In the genomic region with DNA sequence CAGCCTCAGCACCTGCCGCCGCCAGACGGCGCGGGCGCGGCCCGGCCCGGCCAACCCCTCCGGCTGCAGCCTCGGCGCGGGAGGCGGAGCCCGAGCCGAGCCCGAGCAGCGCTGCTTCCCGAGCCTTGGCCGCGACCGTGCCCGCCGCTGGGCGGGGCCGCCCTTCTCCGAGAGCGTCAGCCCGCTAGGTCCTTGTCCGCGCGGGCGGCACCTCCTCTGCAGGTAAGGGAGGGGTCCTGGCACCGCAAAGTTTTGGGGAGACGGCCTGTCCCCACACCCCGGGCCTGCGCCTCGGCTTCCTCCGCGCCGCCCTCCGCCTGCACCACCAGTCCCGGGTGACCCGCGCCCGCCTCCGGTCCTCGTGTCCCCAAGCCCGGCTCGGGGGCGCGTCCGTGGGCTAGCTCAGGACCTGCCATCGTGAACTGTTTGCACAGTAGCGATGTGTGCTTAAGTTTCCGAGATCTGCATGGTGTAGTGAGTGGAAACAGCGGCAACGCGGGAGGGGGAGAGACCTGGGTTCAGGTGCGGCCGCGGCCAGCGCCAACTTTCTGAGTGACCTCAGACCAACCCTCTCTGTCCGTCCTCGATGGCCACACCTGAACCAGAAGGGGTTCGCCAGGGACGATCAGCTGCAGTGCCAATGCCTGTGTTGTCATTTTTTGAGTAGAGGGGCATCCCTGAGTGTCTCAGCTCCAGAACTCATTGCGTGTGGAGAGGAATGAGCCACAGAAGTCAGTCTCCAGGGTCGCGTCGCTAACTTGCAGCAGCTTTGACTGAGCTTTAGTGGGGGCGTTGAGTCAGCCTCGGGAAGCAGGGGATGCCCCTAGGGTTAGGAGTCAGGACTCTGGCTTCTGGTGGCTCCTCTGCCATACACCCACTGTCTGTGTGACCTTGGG, we compare ENCODE assay signal across 9 cellular contexts. TPM values are rescaled to one million over a fixed set of nuclear protein-coding genes. Genes with fewer than 3 reads are reported as not detected.
DNase-seq lines count a peak whose midpoint lies in the region; ATAC-seq and TF ChIP-seq lines count a peak whose summit lies in the region.
"Had no signal": no experiment of that assay in that cellular context is flagged by ENCODE, and none has a peak within 500 bp of the region (broad histone marks: within the 10 kb centered on the region; RNA-seq: fewer than 3 reads in every experiment).

A gene with protein sequence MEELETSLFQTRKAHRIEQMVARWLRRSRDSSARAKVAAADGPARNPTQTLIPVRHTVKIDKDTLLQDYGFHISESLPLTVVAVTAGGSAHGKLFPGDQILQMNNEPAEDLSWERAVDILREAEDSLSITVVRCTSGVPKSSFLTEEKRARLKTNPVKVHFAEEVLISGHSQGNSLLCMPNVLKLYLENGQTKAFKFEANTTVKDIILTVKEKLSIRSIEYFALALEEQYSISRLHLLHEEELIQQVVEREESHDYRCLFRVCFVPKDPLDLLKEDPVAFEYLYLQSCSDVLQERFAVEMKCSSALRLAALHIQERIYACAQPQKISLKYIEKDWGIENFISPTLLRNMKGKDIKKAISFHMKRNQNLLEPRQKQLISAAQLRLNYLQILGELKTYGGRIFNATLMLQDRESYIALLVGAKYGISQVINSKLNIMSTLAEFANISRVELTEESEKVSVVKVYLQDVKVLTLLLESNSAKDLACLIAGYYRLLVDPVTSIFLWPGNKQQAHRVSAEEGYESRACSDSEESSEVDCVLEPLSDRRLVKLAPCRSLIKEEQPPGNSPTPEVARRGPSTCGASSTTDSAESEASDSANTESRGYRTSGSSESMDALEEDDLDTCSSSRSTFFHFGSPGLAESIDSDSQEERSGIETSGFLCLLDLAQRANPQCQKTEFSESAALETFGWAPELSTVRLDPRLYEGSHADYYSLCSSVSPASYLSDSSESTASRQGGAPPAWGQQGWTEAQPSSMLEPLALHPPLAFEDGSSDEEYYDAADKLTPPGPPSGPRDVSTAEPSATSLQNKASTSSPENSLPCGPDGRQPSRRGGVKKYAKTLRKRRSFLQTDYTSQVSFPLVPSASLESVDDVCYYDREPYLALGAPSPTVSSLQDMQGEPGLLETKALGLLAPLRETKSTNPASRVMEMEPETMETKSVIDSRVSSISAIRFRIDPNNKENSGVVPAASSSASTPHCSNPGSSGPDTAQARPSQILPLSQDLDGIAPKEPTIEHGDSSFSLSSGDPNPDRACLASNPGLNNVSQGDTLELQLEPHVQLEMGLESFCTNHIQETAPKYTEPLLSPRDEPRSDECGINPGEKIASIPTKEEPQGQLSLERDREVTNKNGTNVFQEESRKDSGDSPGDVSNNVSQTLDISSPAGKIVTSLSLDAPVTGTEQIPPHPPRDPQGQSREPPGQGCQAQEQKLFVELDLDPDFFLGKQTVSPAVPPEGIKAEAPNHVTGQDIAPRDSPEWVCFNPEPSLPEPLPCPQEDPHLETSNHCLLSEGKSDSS (N-terminal part only) (plus strand): TSS at position 82 of the 896 bp plus-strand sequence. CDS start 41,688 bp downstream, outside the sequence.

- DNase-seq in HFF-Myc (ENCODE audit: extremely low read depth, low read depth) (no peak), NCI-H128 (lab: John Stamatoyannopoulos, UW; ENCODE audit: unreplicated experiment) (peak; percentile 44), choroid plexus epithelial cell (ENCODE audit: low read depth) (peak; percentile 36), left lung (peak; percentile 46 to 92), SKM-1 treated with dmso at 0.1 percent for 144 hours (lab: John Stamatoyannopoulos, UW; ENCODE audit: unreplicated experiment) (no peak)
- DNase-seq in activated CD4-positive, CD25-positive, alpha-beta regulatory T cell treated with anti-CD3 and anti-CD28 coated beads, Interleukin-2, amount 50 U/mL, for 16 hours (ENCODE audit: low read depth, low spot score), result peak; percentile 6
- DNase-seq in stimulated activated CD4-positive, alpha-beta T cell treated with anti-CD3 and anti-CD28 coated beads, Interleukin-4, amount 100 ng/mL, for 24 hours, result peak; percentile 43

- peak within 1 kb of the TSS; percentile 44 for H3K4me3 ChIP-seq in HFF-Myc (replicated peaks; ENCODE audit: low read depth, low read length)
- H3K4me3 ChIP-seq in choroid plexus epithelial cell (ENCODE audit: low read depth, low read length), result peak within 1 kb of the TSS; percentile 56
- peak within 1 kb of the TSS; percentile 42 for H3K4me3 ChIP-seq in left lung

- intact Hi-C loops in left lung (cut with DNase I), result no loop called here

- no peaks in the 10 kb centered on the region for H3K9me3 ChIP-seq in left lung

- H3K27ac ChIP-seq in left lung, result no peak within 1 kb of the TSS

- H3K36me3 ChIP-seq in left lung, result no peaks in the 10 kb centered on the region

- TF ChIP-seq CTCF in GM12874 (IDR thresholded peaks at IDR 0.05; ENCODE audit: insufficient read depth, low read depth, low read length), result 0 out of 2 replicates have a peak, but pooled peaks have one; percentile 4
- TF ChIP-seq CTCF in HFF-Myc (IDR thresholded peaks at IDR 0.05; ENCODE audit: low read depth, low read length, missing control alignments), result no peak
- no peak for TF ChIP-seq CTCF in choroid plexus epithelial cell (conservative IDR thresholded peaks at IDR 0.05; ENCODE audit: low read depth, low read length)
- no peak for TF ChIP-seq CTCF in left lung (IDR thresholded peaks at IDR 0.05)

- peak; percentile 98 for ATAC-seq in left lung

- peaks cover 3 to 8% of the 10 kb centered on the region in 2 donors for H3K4me1 ChIP-seq in left lung

- H3K27me3 ChIP-seq in left lung, result peaks cover 46 to 96% of the 10 kb centered on the region in 2 donors

RNA-seq across cellular contexts. Expression of the gene that starts here (rescaled TPM):
- total RNA-seq in left lung, result not detected
- total RNA-seq: pulmonary artery endothelial cell had no signal

Comparison
In these comparisons a context has a peak if more than half of its experiments do, and no peak if none do; other contexts are left out.
1. Peak in DNase-seq, ATAC-seq and H3K4me3 ChIP-seq in left lung; RNA of the gene not detected or under 1 TPM.
2. DNase-seq: peak in NCI-H128 (single experiment), activated CD4-positive, CD25-positive, alpha-beta regulatory T cell treated with anti-CD3 and anti-CD28 coated beads, Interleukin-2, amount 50 U/mL, for 16 hours (single experiment), choroid plexus epithelial cell (single experiment) and stimulated activated CD4-positive, alpha-beta T cell treated with anti-CD3 and anti-CD28 coated beads, Interleukin-4, amount 100 ng/mL, for 24 hours (single experiment); none in HFF-Myc (single experiment) and SKM-1 treated with dmso at 0.1 percent for 144 hours (single experiment).
3. Peak in every context shown above with its lines, with median percentiles within 50 percentile points of each other: H3K4me3 ChIP-seq.